In genomic region chrX:43556207-43556606, GRCh38 we compare ENCODE assay signal across 1 cellular context.
TF ChIP-seq lines count a peak whose summit lies in the region.

No MANE protein-coding gene starts in this region.

TF ChIP-seq in GM23338, 12 proteins besides CTCF, POLR2A, EP300 and RAD21 (continued from another document):
- no peak for TF ChIP-seq ZNF462 (CRISPR knock-in tag; IDR thresholded peaks at IDR 0.05)
- no peak for TF ChIP-seq EZH2phosphoT487 (IDR thresholded peaks at IDR 0.05; ENCODE audit: unreplicated experiment)
- TF ChIP-seq CREB1 (CRISPR knock-in tag; IDR thresholded peaks at IDR 0.05; ENCODE audit: low read depth): no peak
